22 cellular contexts compared by ENCODE assay signal in the genomic region with DNA sequence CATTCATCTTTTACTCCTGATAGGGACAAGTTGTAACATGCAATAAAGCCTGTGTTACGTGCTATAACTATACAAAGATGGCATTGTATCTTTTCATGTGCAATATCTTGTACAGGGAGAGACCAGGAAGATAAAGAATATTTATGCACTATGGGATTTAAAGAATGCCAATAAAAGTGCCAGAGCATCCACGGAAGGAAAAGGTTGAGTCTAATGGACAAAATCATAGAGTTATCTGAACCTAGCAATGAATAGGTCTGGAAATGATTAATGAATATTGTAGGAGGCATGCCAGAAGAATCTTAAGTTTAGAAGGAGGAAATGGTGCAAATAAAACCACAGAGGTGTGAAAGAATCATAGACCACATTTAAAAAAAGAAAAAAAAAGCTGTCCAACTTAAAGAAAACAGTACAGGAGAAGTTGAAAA.
DNase-seq lines count a peak whose midpoint lies in the region; ATAC-seq, FAIRE-seq and TF ChIP-seq lines count a peak whose summit lies in the region.
"Had no signal": no experiment of that assay in that cellular context is flagged by ENCODE, and none has a peak within 500 bp of the region (broad histone marks: within the 10 kb centered on the region; RNA-seq: fewer than 3 reads in every experiment).

No MANE protein-coding gene starts in this region.

- no peak overlapping the region for H3K4me2 ChIP-seq in HCT116 (ENCODE audit: low read length)

- H3K27ac Mint-ChIP-seq in CD4-positive, alpha-beta memory T cell: peak overlapping the region in 6 of 7 donors; percentile 23 to 85 (median 50)
- peak overlapping the region; percentile 14 for H3K27ac Mint-ChIP-seq in activated T-helper 17 cell treated with anti-CD3 and anti-CD28 coated beads, Interleukin-2, amount 50 U/mL, for 72 hours
- H3K27ac Mint-ChIP-seq: immature natural killer cell; stimulated activated naive B cell treated with anti-CD40 and anti-IgM and Interleukin-4, amounts not matched to agents 10 μg/mL and 1 μg/mL and 100 μg/mL, for 72 hours; WTC11 had no signal

- CTCF ChIA-PET in CD4-positive, alpha-beta memory T cell (lab: Charles Lee; ENCODE audit: partially characterized antibody): no interaction called here
- CTCF ChIA-PET in HCT116 (lab: Charles Lee): no interaction called here

- no peak for TF ChIP-seq RAD21 in HCT116 (IDR thresholded peaks at IDR 0.05; ENCODE audit: low read depth)

- H3K27me3 ChIP-seq in CD4-positive, alpha-beta memory T cell (ENCODE audit: insufficient read depth, low read length): no peaks in the 10 kb centered on the region
- no peaks in the 10 kb centered on the region for H3K27me3 ChIP-seq in HCT116 (ENCODE audit: insufficient read depth, low read length)
- H3K27me3 ChIP-seq: BE2C, tibial nerve had no signal

- no peaks in the 10 kb centered on the region for H3K36me3 ChIP-seq in CD4-positive, alpha-beta memory T cell (ENCODE audit: insufficient read depth, low read length)
- H3K36me3 ChIP-seq in HCT116 (ENCODE audit: control insufficient read depth in 1 of 2, insufficient read depth in 2 of 2, low read length in 2 of 2): no peaks in the 10 kb centered on the region
- H3K36me3 ChIP-seq: BE2C, HAP-1, tibial nerve had no signal

- TF ChIP-seq POLR2A in HCT116 (IDR thresholded peaks at IDR 0.05; ENCODE audit: borderline replicate concordance, extremely low read depth, insufficient read depth, insufficient read length) (no peak), H54 (IDR thresholded peaks at IDR 0.05; ENCODE audit: low read depth, low read length) (no peak)

- no peaks in the 10 kb centered on the region for H3K79me2 ChIP-seq in HCT116 (ENCODE audit: insufficient read depth, low read length)

- H3K9ac ChIP-seq in HCT116 (ENCODE audit: low read length): no peak overlapping the region

- H3K27ac ChIP-seq in CD4-positive, alpha-beta memory T cell (ENCODE audit: low read depth, low read length): no peak overlapping the region
- no peak overlapping the region for H3K27ac ChIP-seq in HCT116 (ENCODE audit: low read depth, low read length)
- H3K27ac ChIP-seq: tibial nerve had no signal

- no peaks in the 10 kb centered on the region for H3K9me2 ChIP-seq in HCT116 (ENCODE audit: insufficient read depth)

- no peaks in the 10 kb centered on the region for H3K9me3 ChIP-seq in CD4-positive, alpha-beta memory T cell (ENCODE audit: control insufficient read depth in 1 of 2, low read length in 2 of 2)
- H3K9me3 ChIP-seq in HCT116 (ENCODE audit: control insufficient read depth in 1 of 2, insufficient read depth in 1 of 2, low read depth in 1 of 2, low read length in 2 of 2): no peaks in the 10 kb centered on the region
- H3K9me3 ChIP-seq: BE2C, HAP-1, tibial nerve had no signal

- no peaks in the 10 kb centered on the region for H3K27me3 Mint-ChIP-seq in CD4-positive, alpha-beta memory T cell
- H3K27me3 Mint-ChIP-seq in activated T-helper 17 cell treated with anti-CD3 and anti-CD28 coated beads, Interleukin-2, amount 50 U/mL, for 72 hours: no peaks in the 10 kb centered on the region
- H3K27me3 Mint-ChIP-seq: stimulated activated naive B cell treated with anti-CD40 and anti-IgM and Interleukin-4, amounts not matched to agents 10 μg/mL and 1 μg/mL and 100 μg/mL, for 72 hours had no signal

- no peaks in the 10 kb centered on the region for H3K9me3 Mint-ChIP-seq in CD4-positive, alpha-beta memory T cell
- no peaks in the 10 kb centered on the region for H3K9me3 Mint-ChIP-seq in activated T-helper 17 cell treated with anti-CD3 and anti-CD28 coated beads, Interleukin-2, amount 50 U/mL, for 72 hours
- H3K9me3 Mint-ChIP-seq: stimulated activated naive B cell treated with anti-CD40 and anti-IgM and Interleukin-4, amounts not matched to agents 10 μg/mL and 1 μg/mL and 100 μg/mL, for 72 hours had no signal

- H4K20me1 ChIP-seq in HCT116 (ENCODE audit: insufficient read depth): no peaks in the 10 kb centered on the region

- FAIRE-seq in H54 (lab: Jason Lieb, UNC): no peak
- FAIRE-seq: astrocyte had no signal

- H2AFZ ChIP-seq in HCT116 (ENCODE audit: low read depth, low read length, poor library complexity, severe bottlenecking): peak overlapping the region; percentile 60

- TF ChIP-seq CTCF in HCT116 (IDR thresholded peaks at IDR 0.05 in 2 of 3, conservative IDR thresholded peaks at IDR 0.05 in 1 of 3; ENCODE audit: borderline replicate concordance in 1 of 3, insufficient read depth in 1 of 3, low read depth in 2 of 3, low read length in 2 of 3): no peak

- ATAC-seq in HCT116 (no peak), left colon (peak; percentile 97)
- no peak for ATAC-seq in activated T-helper 17 cell treated with anti-CD3 and anti-CD28 coated beads, Interleukin-2, amount 50 U/mL, for 72 hours (replicated peaks)
- ATAC-seq in stimulated activated naive CD8-positive, alpha-beta T cell treated with anti-CD3 and anti-CD28 coated beads, Interleukin-15, Interleukin-2, amounts not matched to agents 100 U/mL and 50 U/mL, for 24 hours: no peak
- ATAC-seq: stimulated activated naive B cell treated with anti-CD40 and anti-IgM and Interleukin-4, amounts not matched to agents 10 μg/mL and 1 μg/mL and 100 μg/mL, for 72 hours; WTC11 had no signal

- no peaks in the 10 kb centered on the region for H3K36me3 Mint-ChIP-seq in CD4-positive, alpha-beta memory T cell
- H3K36me3 Mint-ChIP-seq in activated T-helper 17 cell treated with anti-CD3 and anti-CD28 coated beads, Interleukin-2, amount 50 U/mL, for 72 hours (ENCODE audit: low read depth): no peaks in the 10 kb centered on the region
- H3K36me3 Mint-ChIP-seq: immature natural killer cell; stimulated activated naive B cell treated with anti-CD40 and anti-IgM and Interleukin-4, amounts not matched to agents 10 μg/mL and 1 μg/mL and 100 μg/mL, for 72 hours; WTC11 had no signal

- no peak overlapping the region for H3K4me3 ChIP-seq in CD4-positive, alpha-beta memory T cell (ENCODE audit: low read length in 2 of 2)
- H3K4me3 ChIP-seq in HCT116 (replicated peaks in 1 of 2; ENCODE audit: low read depth in 1 of 2, low read length in 2 of 2): no peak overlapping the region
- H3K4me3 ChIP-seq: HAP-1, tibial nerve had no signal

- H3K4me1 ChIP-seq in CD4-positive, alpha-beta memory T cell (ENCODE audit: insufficient read depth, low read length): peaks cover 25% of the 10 kb centered on the region
- H3K4me1 ChIP-seq in HCT116 (ENCODE audit: control insufficient read depth in 1 of 2, insufficient read depth in 2 of 2, low read length in 2 of 2): no peaks in the 10 kb centered on the region
- H3K4me1 ChIP-seq: BE2C, HAP-1, tibial nerve had no signal

- peak overlapping the region; percentile 41 to 82 (median 70) for H3K4me3 Mint-ChIP-seq in CD4-positive, alpha-beta memory T cell
- H3K4me3 Mint-ChIP-seq in activated T-helper 17 cell treated with anti-CD3 and anti-CD28 coated beads, Interleukin-2, amount 50 U/mL, for 72 hours: no peak overlapping the region
- H3K4me3 Mint-ChIP-seq: immature natural killer cell; neural crest cell; stimulated activated naive B cell treated with anti-CD40 and anti-IgM and Interleukin-4, amounts not matched to agents 10 μg/mL and 1 μg/mL and 100 μg/mL, for 72 hours; WTC11 had no signal

- intact Hi-C loops in CD4-positive, alpha-beta memory T cell (cut with micrococcal nuclease): loop anchor here (2.0 to 5.0 kb wide), 2 partner anchors 45 to 53 kb away; no protein-coding TSS in a partner anchor
- intact Hi-C loops in HCT116 (cut with micrococcal nuclease) (no loop called here), left colon (cut with DNase I, micrococcal nuclease) (no loop called here)

- peaks cover 15 to 21% (median 19%) of the 10 kb centered on the region in 4 donors for H3K4me1 Mint-ChIP-seq in CD4-positive, alpha-beta memory T cell
- peaks cover 8% of the 10 kb centered on the region for H3K4me1 Mint-ChIP-seq in activated T-helper 17 cell treated with anti-CD3 and anti-CD28 coated beads, Interleukin-2, amount 50 U/mL, for 72 hours
- H3K4me1 Mint-ChIP-seq: neural crest cell; stimulated activated naive B cell treated with anti-CD40 and anti-IgM and Interleukin-4, amounts not matched to agents 10 μg/mL and 1 μg/mL and 100 μg/mL, for 72 hours had no signal

- BruUV-seq in HCT116 (replicated peaks; lab: Mats Ljungman, UMichigan): no TSS peak

- POLR2A ChIA-PET in CD4-positive, alpha-beta memory T cell (lab: Charles Lee; ENCODE audit: partially characterized antibody): no interaction called here
- POLR2A ChIA-PET in HCT116 (lab: Charles Lee): no interaction called here

- peak in 4 of 5 donors; percentile 46 to 58 (median 54) for DNase-seq in CD4-positive, alpha-beta memory T cell
- DNase-seq in HCT116 (ENCODE audit: low read depth, low spot score) (no peak), left colon (no peak), NCI-H774 (lab: John Stamatoyannopoulos, UW) (no peak), H54 (ENCODE audit: insufficient read length, low spot score) (no peak), NCI-H345 treated with DMSO at 0.1 percent for 48 hours (lab: John Stamatoyannopoulos, UW; ENCODE audit: unreplicated experiment) (no peak)
- no peak for DNase-seq in stimulated activated naive CD8-positive, alpha-beta T cell treated with anti-CD3 and anti-CD28 coated beads, Interleukin-15, Interleukin-2, amounts not matched to agents 100 U/mL and 50 U/mL, for 24 hours
- DNase-seq: activated gamma-delta T cell treated with Interleukin-2 at 50 U/mL for 16 hours; BE2C; cortex of kidney; DMS79 treated with DMSO at 0.1 percent for 48 hours; immature natural killer cell; NCI-H1105; NCI-H82; RPMI8226; stimulated activated naive B cell treated with anti-CD40 and anti-IgM and Interleukin-4, amounts not matched to agents 10 μg/mL and 1 μg/mL and 100 μg/mL, for 72 hours had no signal

- RAD21 ChIA-PET in HCT116 (lab: Charles Lee; ENCODE audit: low non-redundant PET in 1 of 2, low total read pairs in 2 of 2, uncharacterized antibody in 2 of 2, unreplicated experiment in 2 of 2): no interaction called here

TF ChIP-seq in HCT116, 20 proteins besides CTCF, POLR2A, EP300 and RAD21:
- TF ChIP-seq, protein P1, sequence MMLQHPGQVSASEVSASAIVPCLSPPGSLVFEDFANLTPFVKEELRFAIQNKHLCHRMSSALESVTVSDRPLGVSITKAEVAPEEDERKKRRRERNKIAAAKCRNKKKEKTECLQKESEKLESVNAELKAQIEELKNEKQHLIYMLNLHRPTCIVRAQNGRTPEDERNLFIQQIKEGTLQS (IDR thresholded peaks at IDR 0.05): no peak
- TF ChIP-seq POLR2AphosphoS5 (IDR thresholded peaks at IDR 0.05; ENCODE audit: low read depth, low read length) (no peak), TCF7L2 (IDR thresholded peaks at IDR 0.05; ENCODE audit: borderline replicate concordance, extremely low read depth, insufficient read depth, insufficient read length) (no peak), JUND (IDR thresholded peaks at IDR 0.05) (no peak), CEBPB (IDR thresholded peaks at IDR 0.05; ENCODE audit: low read depth) (no peak), CBX3 (IDR thresholded peaks at IDR 0.05; ENCODE audit: low read depth) (no peak), FOSL1 (IDR thresholded peaks at IDR 0.05; ENCODE audit: low read depth) (no peak)
TF ChIP-seq in HCT116: peak in this region for 0.

Comparison
In these comparisons a context has a peak if more than half of its experiments do, and no peak if none do; other contexts are left out.
1. DNase-seq: peak in CD4-positive, alpha-beta memory T cell (4 of 5); none in HCT116 (single experiment), left colon (0 of 2), NCI-H774 (single experiment), stimulated activated naive CD8-positive, alpha-beta T cell treated with anti-CD3 and anti-CD28 coated beads, Interleukin-15, Interleukin-2, amounts not matched to agents 100 U/mL and 50 U/mL, for 24 hours (single experiment), H54 (single experiment) and NCI-H345 treated with DMSO at 0.1 percent for 48 hours (single experiment).